Comparison of ENCODE assay signal across 17 cellular contexts in genomic region chr4:141640692-141641091, GRCh38. TPM values are rescaled to one million over a fixed set of nuclear protein-coding genes. Genes with fewer than 3 reads are reported as not detected.
DNase-seq lines count a peak whose midpoint lies in the region; ATAC-seq and TF ChIP-seq lines count a peak whose summit lies in the region.
"Had no signal": no experiment of that assay in that cellular context is flagged by ENCODE, and none has a peak within 500 bp of the region (broad histone marks: within the 10 kb centered on the region; RNA-seq: fewer than 3 reads in every experiment).

No MANE protein-coding gene starts in this region.

- H3K4me1 ChIP-seq in SK-N-SH (ENCODE audit: control insufficient read depth in 1 of 2, insufficient read depth in 2 of 2, low read depth in 1 of 2, low read length in 1 of 2) (peaks cover 7 to 9% of the 10 kb centered on the region in 2 experiments; a peak in 3 of 4 replicates), Loucy (ENCODE audit: insufficient read depth, low read length, poor library complexity, severe bottlenecking) (peaks cover 39% of the 10 kb centered on the region)

- DNase-seq in SK-N-SH, result no peak
- DNase-seq in medulla oblongata (ENCODE audit: extremely low spot score), result peak; percentile 12
- no peak for DNase-seq in NCI-H1105 (lab: John Stamatoyannopoulos, UW)
- no peak for DNase-seq in DMS53 treated with DMSO at 0.1 percent for 48 hours (lab: John Stamatoyannopoulos, UW; ENCODE audit: unreplicated experiment)
- DNase-seq: CD8-positive, alpha-beta T cell; MM.1S; NCI-H1105 treated with DMSO at 0.1 percent for 48 hours; NCI-H2029 treated with DMSO at 0.1 percent for 48 hours; NCI-H2171; NCI-H524 treated with DMSO at 0.1 percent for 48 hours; NCI-H82; PC-3; Right ventricle myocardium superior; T-helper 2 cell had no signal

- H3K9me2 ChIP-seq in SK-N-SH, result no peaks in the 10 kb centered on the region
- H3K9me2 ChIP-seq in Loucy (replicated peaks; ENCODE audit: low read depth, low read length), result no peaks in the 10 kb centered on the region

- CTCF ChIA-PET in SK-N-SH (lab: Yijun Ruan, JAX), result no interaction called here

- H4K20me1 ChIP-seq in SK-N-SH (ENCODE audit: insufficient read depth) (no peaks in the 10 kb centered on the region), Loucy (ENCODE audit: insufficient read depth, low read length, poor library complexity, severe bottlenecking) (no peaks in the 10 kb centered on the region)

- H3K36me3 ChIP-seq in SK-N-SH (replicated peaks in 1 of 2; ENCODE audit: control insufficient read depth in 1 of 2, insufficient read depth in 2 of 2, low read length in 1 of 2), result no peaks in the 10 kb centered on the region
- H3K36me3 ChIP-seq in Loucy (ENCODE audit: insufficient read depth, low read length), result no peaks in the 10 kb centered on the region

- H3K9me3 ChIP-seq in SK-N-SH (no peaks in the 10 kb centered on the region), Loucy (ENCODE audit: insufficient read depth, low read depth, low read length) (no peaks in the 10 kb centered on the region)

- ATAC-seq in SK-N-SH treated with all-trans-retinoic acid at 6 μM for 48 hours, result no peak
- ATAC-seq in HG02840 (IDR thresholded peaks at IDR 0.05; ENCODE audit: low FRiP score, unreplicated experiment), result no peak
- ATAC-seq: CD8-positive, alpha-beta T cell; PC-3 had no signal

- H3K79me2 ChIP-seq in SK-N-SH (ENCODE audit: insufficient read depth), result peaks cover 4% of the 10 kb centered on the region; the same call in 1 of the 2 replicates
- H3K79me2 ChIP-seq in Loucy (ENCODE audit: insufficient read depth, low read length), result no peaks in the 10 kb centered on the region

- no peak for TF ChIP-seq CTCF in SK-N-SH (IDR thresholded peaks at IDR 0.05)
- TF ChIP-seq CTCF in Loucy (conservative IDR thresholded peaks at IDR 0.05; ENCODE audit: low read length), result no peak

- no peak overlapping the region for H3K27ac ChIP-seq in SK-N-SH (ENCODE audit: low read depth in 2 of 2, low read length in 1 of 2)

- WGBS in SK-N-SH (ENCODE audit: low lambda C conversion rate), result 93% methylated on average over 3 of the region's 3 CpGs

- H2AFZ ChIP-seq in SK-N-SH (ENCODE audit: low read depth) (0 out of 2 replicates have a peak overlapping the region, but pooled peaks have one; percentile 14), Loucy (ENCODE audit: low read length) (no peak overlapping the region)

- no peaks in the 10 kb centered on the region for H3K27me3 ChIP-seq in SK-N-SH (ENCODE audit: insufficient read depth)
- H3K27me3 ChIP-seq in Loucy (ENCODE audit: insufficient read depth, low read length, poor library complexity, severe bottlenecking), result no peaks in the 10 kb centered on the region

- H3K4me2 ChIP-seq in SK-N-SH (no peak overlapping the region), Loucy (ENCODE audit: low read depth, low read length, poor library complexity, severe bottlenecking) (peak overlapping the region; percentile 85)

- POLR2A ChIA-PET in SK-N-SH (lab: Yijun Ruan, JAX), result no interaction called here

- H3K9ac ChIP-seq in SK-N-SH, result no peak overlapping the region
- no peak overlapping the region for H3K9ac ChIP-seq in Loucy (ENCODE audit: low read depth, low read length, poor library complexity, severe bottlenecking)

- H3K4me3 ChIP-seq in SK-N-SH (ENCODE audit: low read depth in 2 of 2, low read length in 1 of 2), result no peak overlapping the region
- no peak overlapping the region for H3K4me3 ChIP-seq in Loucy (ENCODE audit: low read length, poor library complexity, severe bottlenecking)

- peaks cover 18% of the 10 kb centered on the region for H3F3A ChIP-seq in SK-N-SH (replicated peaks; ENCODE audit: insufficient read depth)
- no peaks in the 10 kb centered on the region for H3F3A ChIP-seq in Loucy (ENCODE audit: low read depth)

- no peak for TF ChIP-seq EP300 in SK-N-SH (IDR thresholded peaks at IDR 0.05; ENCODE audit: borderline replicate concordance in 1 of 2, low read depth in 1 of 2, low read length in 1 of 2)

- no peak for TF ChIP-seq RAD21 in SK-N-SH (IDR thresholded peaks at IDR 0.05; ENCODE audit: low read length)

TF ChIP-seq in SK-N-SH, 30 proteins besides CTCF, POLR2A, EP300 and RAD21:
- TF ChIP-seq EZH2phosphoT487 (IDR thresholded peaks at IDR 0.05; ENCODE audit: borderline replicate concordance, low read depth) (no peak), SIN3A (IDR thresholded peaks at IDR 0.05; ENCODE audit: borderline replicate concordance, low read depth, low read length) (no peak), ELF1 (IDR thresholded peaks at IDR 0.05) (no peak), POLR2AphosphoS5 (IDR thresholded peaks at IDR 0.05; ENCODE audit: low read depth, low read length) (no peak), JUND (IDR thresholded peaks at IDR 0.05) (no peak), TAF1 (IDR thresholded peaks at IDR 0.05; ENCODE audit: borderline replicate concordance, low read depth, low read length) (no peak), RCOR1 (IDR thresholded peaks at IDR 0.05; ENCODE audit: low read length) (no peak), YY1 (IDR thresholded peaks at IDR 0.05; ENCODE audit: low read depth) (no peak), IRF3 (IDR thresholded peaks at IDR 0.05; ENCODE audit: low read depth, low read length) (no peak), NRF1 (IDR thresholded peaks at IDR 0.05; ENCODE audit: low read depth, low read length) (no peak), FOSL2 (IDR thresholded peaks at IDR 0.05; ENCODE audit: borderline replicate concordance, low read depth) (no peak), TEAD4 (IDR thresholded peaks at IDR 0.05; ENCODE audit: borderline replicate concordance, insufficient read depth) (no peak), MEF2A (IDR thresholded peaks at IDR 0.05; ENCODE audit: borderline replicate concordance, low read depth) (no peak)

TF ChIP-seq in SK-N-SH treated with all-trans-retinoic acid at 6 μM for 48 hours, 23 proteins besides CTCF, POLR2A, EP300 and RAD21 (continues in another document):
- no peak for TF ChIP-seq OSR1 (CRISPR knock-in tag; IDR thresholded peaks at IDR 0.05)
- no peak for TF ChIP-seq TCF4 (CRISPR knock-in tag; IDR thresholded peaks at IDR 0.05; ENCODE audit: borderline replicate concordance)
- no peak for TF ChIP-seq SNAI2 (CRISPR knock-in tag; IDR thresholded peaks at IDR 0.05)
- no peak for TF ChIP-seq TOX (CRISPR knock-in tag; IDR thresholded peaks at IDR 0.05; ENCODE audit: borderline replicate concordance)
- TF ChIP-seq ZFP30 (CRISPR knock-in tag; IDR thresholded peaks at IDR 0.05), result no peak
- no peak for TF ChIP-seq ARNTL (CRISPR knock-in tag; IDR thresholded peaks at IDR 0.05; ENCODE audit: borderline replicate concordance, low read depth)
- TF ChIP-seq TSHZ2 (CRISPR knock-in tag; IDR thresholded peaks at IDR 0.05), result no peak
- TF ChIP-seq GLIS3 (CRISPR knock-in tag; IDR thresholded peaks at IDR 0.05), result no peak
- TF ChIP-seq CSRNP3 (CRISPR knock-in tag; IDR thresholded peaks at IDR 0.05), result no peak
- TF ChIP-seq BACH2 (CRISPR knock-in tag; IDR thresholded peaks at IDR 0.05; ENCODE audit: borderline replicate concordance), result no peak
- no peak for TF ChIP-seq ZNF8 (CRISPR knock-in tag; IDR thresholded peaks at IDR 0.05)
- no peak for TF ChIP-seq ZFP3 (CRISPR knock-in tag; IDR thresholded peaks at IDR 0.05)
- no peak for TF ChIP-seq RARB (CRISPR knock-in tag; IDR thresholded peaks at IDR 0.05)

RNA-seq across cellular contexts. Expression of gene IL15, which starts 4.3 kb away (rescaled TPM):
- polyA plus RNA-seq in SK-N-SH (2012; rRNA removed), result 3.5 and 3.7 TPM in 2 replicates
- polyA plus RNA-seq in SK-N-SH (2012; cell fraction: cytosol; rRNA removed), result 3.4 and 4.4 TPM in 2 replicates
- polyA plus RNA-seq in SK-N-SH (2012; cell fraction: nucleus; rRNA removed), result 4.2 and 9.0 TPM in 2 replicates
